ENCODE assay signal across 2 cellular contexts in genomic region chr2:179559108-179559806, GRCh38.
TF ChIP-seq lines count a peak whose summit lies in the region.

No MANE protein-coding gene starts in this region.

TF ChIP-seq in K562, 482 proteins besides CTCF, POLR2A, EP300 and RAD21 (continued from another document):
- TF ChIP-seq, protein P1, sequence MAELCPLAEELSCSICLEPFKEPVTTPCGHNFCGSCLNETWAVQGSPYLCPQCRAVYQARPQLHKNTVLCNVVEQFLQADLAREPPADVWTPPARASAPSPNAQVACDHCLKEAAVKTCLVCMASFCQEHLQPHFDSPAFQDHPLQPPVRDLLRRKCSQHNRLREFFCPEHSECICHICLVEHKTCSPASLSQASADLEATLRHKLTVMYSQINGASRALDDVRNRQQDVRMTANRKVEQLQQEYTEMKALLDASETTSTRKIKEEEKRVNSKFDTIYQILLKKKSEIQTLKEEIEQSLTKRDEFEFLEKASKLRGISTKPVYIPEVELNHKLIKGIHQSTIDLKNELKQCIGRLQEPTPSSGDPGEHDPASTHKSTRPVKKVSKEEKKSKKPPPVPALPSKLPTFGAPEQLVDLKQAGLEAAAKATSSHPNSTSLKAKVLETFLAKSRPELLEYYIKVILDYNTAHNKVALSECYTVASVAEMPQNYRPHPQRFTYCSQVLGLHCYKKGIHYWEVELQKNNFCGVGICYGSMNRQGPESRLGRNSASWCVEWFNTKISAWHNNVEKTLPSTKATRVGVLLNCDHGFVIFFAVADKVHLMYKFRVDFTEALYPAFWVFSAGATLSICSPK (IDR thresholded peaks at IDR 0.05; ENCODE audit: borderline replicate concordance), result no peak
- TF ChIP-seq MAFG (tag; conservative IDR thresholded peaks at IDR 0.05) (peak; percentile 51; the same call in 1 of the 2 replicates), BCOR (IDR thresholded peaks at IDR 0.05) (no peak), FOS (IDR thresholded peaks at IDR 0.05; ENCODE audit: extremely low read depth, insufficient read length) (no peak), RBM15 (IDR thresholded peaks at IDR 0.05; ENCODE audit: insufficient read depth, low read length) (no peak), EWSR1 (IDR thresholded peaks at IDR 0.05; ENCODE audit: borderline replicate concordance, low read depth, partially characterized antibody) (no peak), MEF2D (tag; conservative IDR thresholded peaks at IDR 0.05; ENCODE audit: low read depth) (no peak), CC2D1A (IDR thresholded peaks at IDR 0.05) (no peak), ZNF316 (IDR thresholded peaks at IDR 0.05) (peak; percentile 82), C11orf30 (IDR thresholded peaks at IDR 0.05; ENCODE audit: low read depth) (peak; percentile 53; the same call in 1 of the 2 replicates), DDX20 (tag; IDR thresholded peaks at IDR 0.05; ENCODE audit: low read depth) (no peak)
- TF ChIP-seq, protein P2, sequence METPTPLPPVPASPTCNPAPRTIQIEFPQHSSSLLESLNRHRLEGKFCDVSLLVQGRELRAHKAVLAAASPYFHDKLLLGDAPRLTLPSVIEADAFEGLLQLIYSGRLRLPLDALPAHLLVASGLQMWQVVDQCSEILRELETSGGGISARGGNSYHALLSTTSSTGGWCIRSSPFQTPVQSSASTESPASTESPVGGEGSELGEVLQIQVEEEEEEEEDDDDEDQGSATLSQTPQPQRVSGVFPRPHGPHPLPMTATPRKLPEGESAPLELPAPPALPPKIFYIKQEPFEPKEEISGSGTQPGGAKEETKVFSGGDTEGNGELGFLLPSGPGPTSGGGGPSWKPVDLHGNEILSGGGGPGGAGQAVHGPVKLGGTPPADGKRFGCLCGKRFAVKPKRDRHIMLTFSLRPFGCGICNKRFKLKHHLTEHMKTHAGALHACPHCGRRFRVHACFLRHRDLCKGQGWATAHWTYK (CRISPR knock-in tag; IDR thresholded peaks at IDR 0.05), result no peak
- TF ChIP-seq, protein P3, sequence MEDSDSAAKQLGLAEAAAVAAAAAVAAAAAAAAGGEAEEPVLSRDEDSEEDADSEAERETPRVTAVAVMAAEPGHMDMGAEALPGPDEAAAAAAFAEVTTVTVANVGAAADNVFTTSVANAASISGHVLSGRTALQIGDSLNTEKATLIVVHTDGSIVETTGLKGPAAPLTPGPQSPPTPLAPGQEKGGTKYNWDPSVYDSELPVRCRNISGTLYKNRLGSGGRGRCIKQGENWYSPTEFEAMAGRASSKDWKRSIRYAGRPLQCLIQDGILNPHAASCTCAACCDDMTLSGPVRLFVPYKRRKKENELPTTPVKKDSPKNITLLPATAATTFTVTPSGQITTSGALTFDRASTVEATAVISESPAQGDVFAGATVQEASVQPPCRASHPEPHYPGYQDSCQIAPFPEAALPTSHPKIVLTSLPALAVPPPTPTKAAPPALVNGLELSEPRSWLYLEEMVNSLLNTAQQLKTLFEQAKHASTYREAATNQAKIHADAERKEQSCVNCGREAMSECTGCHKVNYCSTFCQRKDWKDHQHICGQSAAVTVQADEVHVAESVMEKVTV (CRISPR knock-in tag; IDR thresholded peaks at IDR 0.05), result no peak

TF ChIP-seq in HepG2, 621 proteins besides CTCF, POLR2A, EP300 and RAD21 (continued from another document and continues in another):
- TF ChIP-seq ZNF772 (CRISPR knock-in tag; IDR thresholded peaks at IDR 0.05), result no peak
- 0 out of 4 replicates have a peak, but pooled peaks of 1 of the 2 experiments have one; percentile 26 for TF ChIP-seq KLF16 (CRISPR knock-in tag; IDR thresholded peaks at IDR 0.05)
- no peak for TF ChIP-seq NFRKB (IDR thresholded peaks at IDR 0.05)
- TF ChIP-seq MAFF (IDR thresholded peaks at IDR 0.05; ENCODE audit: low read depth, low read length), result peak; percentile 88
- 0 out of 2 replicates have a peak, but pooled peaks have one; percentile 16 for TF ChIP-seq DMAP1 (CRISPR knock-in tag; IDR thresholded peaks at IDR 0.05)
- TF ChIP-seq, protein P4, sequence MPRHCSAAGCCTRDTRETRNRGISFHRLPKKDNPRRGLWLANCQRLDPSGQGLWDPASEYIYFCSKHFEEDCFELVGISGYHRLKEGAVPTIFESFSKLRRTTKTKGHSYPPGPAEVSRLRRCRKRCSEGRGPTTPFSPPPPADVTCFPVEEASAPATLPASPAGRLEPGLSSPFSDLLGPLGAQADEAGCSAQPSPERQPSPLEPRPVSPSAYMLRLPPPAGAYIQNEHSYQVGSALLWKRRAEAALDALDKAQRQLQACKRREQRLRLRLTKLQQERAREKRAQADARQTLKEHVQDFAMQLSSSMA (CRISPR knock-in tag; IDR thresholded peaks at IDR 0.05), result no peak
- no peak for TF ChIP-seq BRF2 (CRISPR knock-in tag; IDR thresholded peaks at IDR 0.05)
- TF ChIP-seq REXO4 (CRISPR knock-in tag; IDR thresholded peaks at IDR 0.05; ENCODE audit: borderline replicate concordance), result no peak
- TF ChIP-seq HOXD1 (CRISPR knock-in tag; IDR thresholded peaks at IDR 0.05), result no peak
- TF ChIP-seq ZBTB37 (CRISPR knock-in tag; IDR thresholded peaks at IDR 0.05), result no peak
- TF ChIP-seq RORA (CRISPR knock-in tag; IDR thresholded peaks at IDR 0.05), result no peak
- TF ChIP-seq ZNF160 (CRISPR knock-in tag; IDR thresholded peaks at IDR 0.05), result no peak
- TF ChIP-seq, protein P5, sequence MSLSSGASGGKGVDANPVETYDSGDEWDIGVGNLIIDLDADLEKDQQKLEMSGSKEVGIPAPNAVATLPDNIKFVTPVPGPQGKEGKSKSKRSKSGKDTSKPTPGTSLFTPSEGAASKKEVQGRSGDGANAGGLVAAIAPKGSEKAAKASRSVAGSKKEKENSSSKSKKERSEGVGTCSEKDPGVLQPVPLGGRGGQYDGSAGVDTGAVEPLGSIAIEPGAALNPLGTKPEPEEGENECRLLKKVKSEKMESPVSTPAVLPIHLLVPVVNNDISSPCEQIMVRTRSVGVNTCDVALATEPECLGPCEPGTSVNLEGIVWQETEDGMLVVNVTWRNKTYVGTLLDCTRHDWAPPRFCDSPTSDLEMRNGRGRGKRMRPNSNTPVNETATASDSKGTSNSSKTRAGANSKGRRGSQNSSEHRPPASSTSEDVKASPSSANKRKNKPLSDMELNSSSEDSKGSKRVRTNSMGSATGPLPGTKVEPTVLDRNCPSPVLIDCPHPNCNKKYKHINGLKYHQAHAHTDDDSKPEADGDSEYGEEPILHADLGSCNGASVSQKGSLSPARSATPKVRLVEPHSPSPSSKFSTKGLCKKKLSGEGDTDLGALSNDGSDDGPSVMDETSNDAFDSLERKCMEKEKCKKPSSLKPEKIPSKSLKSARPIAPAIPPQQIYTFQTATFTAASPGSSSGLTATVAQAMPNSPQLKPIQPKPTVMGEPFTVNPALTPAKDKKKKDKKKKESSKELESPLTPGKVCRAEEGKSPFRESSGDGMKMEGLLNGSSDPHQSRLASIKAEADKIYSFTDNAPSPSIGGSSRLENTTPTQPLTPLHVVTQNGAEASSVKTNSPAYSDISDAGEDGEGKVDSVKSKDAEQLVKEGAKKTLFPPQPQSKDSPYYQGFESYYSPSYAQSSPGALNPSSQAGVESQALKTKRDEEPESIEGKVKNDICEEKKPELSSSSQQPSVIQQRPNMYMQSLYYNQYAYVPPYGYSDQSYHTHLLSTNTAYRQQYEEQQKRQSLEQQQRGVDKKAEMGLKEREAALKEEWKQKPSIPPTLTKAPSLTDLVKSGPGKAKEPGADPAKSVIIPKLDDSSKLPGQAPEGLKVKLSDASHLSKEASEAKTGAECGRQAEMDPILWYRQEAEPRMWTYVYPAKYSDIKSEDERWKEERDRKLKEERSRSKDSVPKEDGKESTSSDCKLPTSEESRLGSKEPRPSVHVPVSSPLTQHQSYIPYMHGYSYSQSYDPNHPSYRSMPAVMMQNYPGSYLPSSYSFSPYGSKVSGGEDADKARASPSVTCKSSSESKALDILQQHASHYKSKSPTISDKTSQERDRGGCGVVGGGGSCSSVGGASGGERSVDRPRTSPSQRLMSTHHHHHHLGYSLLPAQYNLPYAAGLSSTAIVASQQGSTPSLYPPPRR (CRISPR knock-in tag; IDR thresholded peaks at IDR 0.05; ENCODE audit: borderline replicate concordance), result no peak
- TF ChIP-seq AHDC1 (CRISPR knock-in tag; IDR thresholded peaks at IDR 0.05; ENCODE audit: borderline replicate concordance), result 0 out of 2 replicates have a peak, but pooled peaks have one; percentile 11
- TF ChIP-seq, protein P6, sequence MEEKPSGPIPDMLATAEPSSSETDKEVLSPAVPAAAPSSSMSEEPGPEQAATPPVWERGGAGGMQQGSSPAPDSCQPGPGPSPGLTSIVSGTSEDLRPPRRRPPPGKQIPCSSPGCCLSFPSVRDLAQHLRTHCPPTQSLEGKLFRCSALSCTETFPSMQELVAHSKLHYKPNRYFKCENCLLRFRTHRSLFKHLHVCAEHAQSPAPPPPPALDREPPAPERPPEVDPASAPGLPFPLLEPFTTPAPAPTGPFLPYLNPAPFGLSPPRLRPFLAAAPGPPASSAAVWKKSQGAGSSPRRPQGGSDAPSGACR (CRISPR knock-in tag; IDR thresholded peaks at IDR 0.05), result no peak
- no peak for TF ChIP-seq SP4 (CRISPR knock-in tag; IDR thresholded peaks at IDR 0.05)
- no peak for TF ChIP-seq FLYWCH1 (CRISPR knock-in tag; IDR thresholded peaks at IDR 0.05)
- no peak for TF ChIP-seq CBX5 (CRISPR knock-in tag; IDR thresholded peaks at IDR 0.05; ENCODE audit: borderline replicate concordance)
- TF ChIP-seq ZMYM2 (CRISPR knock-in tag; IDR thresholded peaks at IDR 0.05), result no peak
- TF ChIP-seq, protein P7, sequence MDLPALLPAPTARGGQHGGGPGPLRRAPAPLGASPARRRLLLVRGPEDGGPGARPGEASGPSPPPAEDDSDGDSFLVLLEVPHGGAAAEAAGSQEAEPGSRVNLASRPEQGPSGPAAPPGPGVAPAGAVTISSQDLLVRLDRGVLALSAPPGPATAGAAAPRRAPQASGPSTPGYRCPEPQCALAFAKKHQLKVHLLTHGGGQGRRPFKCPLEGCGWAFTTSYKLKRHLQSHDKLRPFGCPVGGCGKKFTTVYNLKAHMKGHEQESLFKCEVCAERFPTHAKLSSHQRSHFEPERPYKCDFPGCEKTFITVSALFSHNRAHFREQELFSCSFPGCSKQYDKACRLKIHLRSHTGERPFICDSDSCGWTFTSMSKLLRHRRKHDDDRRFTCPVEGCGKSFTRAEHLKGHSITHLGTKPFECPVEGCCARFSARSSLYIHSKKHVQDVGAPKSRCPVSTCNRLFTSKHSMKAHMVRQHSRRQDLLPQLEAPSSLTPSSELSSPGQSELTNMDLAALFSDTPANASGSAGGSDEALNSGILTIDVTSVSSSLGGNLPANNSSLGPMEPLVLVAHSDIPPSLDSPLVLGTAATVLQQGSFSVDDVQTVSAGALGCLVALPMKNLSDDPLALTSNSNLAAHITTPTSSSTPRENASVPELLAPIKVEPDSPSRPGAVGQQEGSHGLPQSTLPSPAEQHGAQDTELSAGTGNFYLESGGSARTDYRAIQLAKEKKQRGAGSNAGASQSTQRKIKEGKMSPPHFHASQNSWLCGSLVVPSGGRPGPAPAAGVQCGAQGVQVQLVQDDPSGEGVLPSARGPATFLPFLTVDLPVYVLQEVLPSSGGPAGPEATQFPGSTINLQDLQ (CRISPR knock-in tag; IDR thresholded peaks at IDR 0.05), result no peak
- 0 out of 2 replicates have a peak, but pooled peaks have one; percentile 8 for TF ChIP-seq ZMYM4 (CRISPR knock-in tag; IDR thresholded peaks at IDR 0.05)
- TF ChIP-seq ETV6 (CRISPR knock-in tag; conservative IDR thresholded peaks at IDR 0.05), result no peak
